1 cellular context compared by ENCODE assay signal in the genomic region with DNA sequence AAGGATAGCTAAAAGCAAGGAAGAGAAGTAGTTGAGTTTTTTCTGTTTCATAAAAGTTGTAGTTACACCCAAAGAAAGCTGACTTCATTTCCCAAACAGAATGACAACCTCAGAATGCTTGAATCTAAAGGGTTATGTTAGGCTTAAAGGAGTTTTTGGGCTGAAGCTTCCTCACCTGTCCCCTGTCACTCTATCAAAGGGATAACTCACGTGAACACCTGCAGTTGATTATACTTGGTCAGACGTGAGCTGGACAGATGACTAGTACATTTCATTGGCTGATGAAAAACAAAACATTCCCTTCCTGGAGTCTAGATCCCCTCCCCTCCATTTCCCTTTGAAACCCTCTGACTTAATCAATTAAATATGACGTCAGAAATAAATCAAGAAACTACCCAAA.
TF ChIP-seq lines count a peak whose summit lies in the region.

No MANE protein-coding gene starts in this region.

TF ChIP-seq in GM23338, 12 proteins besides CTCF, POLR2A, EP300 and RAD21 (continued from another document):
- TF ChIP-seq, protein P1, sequence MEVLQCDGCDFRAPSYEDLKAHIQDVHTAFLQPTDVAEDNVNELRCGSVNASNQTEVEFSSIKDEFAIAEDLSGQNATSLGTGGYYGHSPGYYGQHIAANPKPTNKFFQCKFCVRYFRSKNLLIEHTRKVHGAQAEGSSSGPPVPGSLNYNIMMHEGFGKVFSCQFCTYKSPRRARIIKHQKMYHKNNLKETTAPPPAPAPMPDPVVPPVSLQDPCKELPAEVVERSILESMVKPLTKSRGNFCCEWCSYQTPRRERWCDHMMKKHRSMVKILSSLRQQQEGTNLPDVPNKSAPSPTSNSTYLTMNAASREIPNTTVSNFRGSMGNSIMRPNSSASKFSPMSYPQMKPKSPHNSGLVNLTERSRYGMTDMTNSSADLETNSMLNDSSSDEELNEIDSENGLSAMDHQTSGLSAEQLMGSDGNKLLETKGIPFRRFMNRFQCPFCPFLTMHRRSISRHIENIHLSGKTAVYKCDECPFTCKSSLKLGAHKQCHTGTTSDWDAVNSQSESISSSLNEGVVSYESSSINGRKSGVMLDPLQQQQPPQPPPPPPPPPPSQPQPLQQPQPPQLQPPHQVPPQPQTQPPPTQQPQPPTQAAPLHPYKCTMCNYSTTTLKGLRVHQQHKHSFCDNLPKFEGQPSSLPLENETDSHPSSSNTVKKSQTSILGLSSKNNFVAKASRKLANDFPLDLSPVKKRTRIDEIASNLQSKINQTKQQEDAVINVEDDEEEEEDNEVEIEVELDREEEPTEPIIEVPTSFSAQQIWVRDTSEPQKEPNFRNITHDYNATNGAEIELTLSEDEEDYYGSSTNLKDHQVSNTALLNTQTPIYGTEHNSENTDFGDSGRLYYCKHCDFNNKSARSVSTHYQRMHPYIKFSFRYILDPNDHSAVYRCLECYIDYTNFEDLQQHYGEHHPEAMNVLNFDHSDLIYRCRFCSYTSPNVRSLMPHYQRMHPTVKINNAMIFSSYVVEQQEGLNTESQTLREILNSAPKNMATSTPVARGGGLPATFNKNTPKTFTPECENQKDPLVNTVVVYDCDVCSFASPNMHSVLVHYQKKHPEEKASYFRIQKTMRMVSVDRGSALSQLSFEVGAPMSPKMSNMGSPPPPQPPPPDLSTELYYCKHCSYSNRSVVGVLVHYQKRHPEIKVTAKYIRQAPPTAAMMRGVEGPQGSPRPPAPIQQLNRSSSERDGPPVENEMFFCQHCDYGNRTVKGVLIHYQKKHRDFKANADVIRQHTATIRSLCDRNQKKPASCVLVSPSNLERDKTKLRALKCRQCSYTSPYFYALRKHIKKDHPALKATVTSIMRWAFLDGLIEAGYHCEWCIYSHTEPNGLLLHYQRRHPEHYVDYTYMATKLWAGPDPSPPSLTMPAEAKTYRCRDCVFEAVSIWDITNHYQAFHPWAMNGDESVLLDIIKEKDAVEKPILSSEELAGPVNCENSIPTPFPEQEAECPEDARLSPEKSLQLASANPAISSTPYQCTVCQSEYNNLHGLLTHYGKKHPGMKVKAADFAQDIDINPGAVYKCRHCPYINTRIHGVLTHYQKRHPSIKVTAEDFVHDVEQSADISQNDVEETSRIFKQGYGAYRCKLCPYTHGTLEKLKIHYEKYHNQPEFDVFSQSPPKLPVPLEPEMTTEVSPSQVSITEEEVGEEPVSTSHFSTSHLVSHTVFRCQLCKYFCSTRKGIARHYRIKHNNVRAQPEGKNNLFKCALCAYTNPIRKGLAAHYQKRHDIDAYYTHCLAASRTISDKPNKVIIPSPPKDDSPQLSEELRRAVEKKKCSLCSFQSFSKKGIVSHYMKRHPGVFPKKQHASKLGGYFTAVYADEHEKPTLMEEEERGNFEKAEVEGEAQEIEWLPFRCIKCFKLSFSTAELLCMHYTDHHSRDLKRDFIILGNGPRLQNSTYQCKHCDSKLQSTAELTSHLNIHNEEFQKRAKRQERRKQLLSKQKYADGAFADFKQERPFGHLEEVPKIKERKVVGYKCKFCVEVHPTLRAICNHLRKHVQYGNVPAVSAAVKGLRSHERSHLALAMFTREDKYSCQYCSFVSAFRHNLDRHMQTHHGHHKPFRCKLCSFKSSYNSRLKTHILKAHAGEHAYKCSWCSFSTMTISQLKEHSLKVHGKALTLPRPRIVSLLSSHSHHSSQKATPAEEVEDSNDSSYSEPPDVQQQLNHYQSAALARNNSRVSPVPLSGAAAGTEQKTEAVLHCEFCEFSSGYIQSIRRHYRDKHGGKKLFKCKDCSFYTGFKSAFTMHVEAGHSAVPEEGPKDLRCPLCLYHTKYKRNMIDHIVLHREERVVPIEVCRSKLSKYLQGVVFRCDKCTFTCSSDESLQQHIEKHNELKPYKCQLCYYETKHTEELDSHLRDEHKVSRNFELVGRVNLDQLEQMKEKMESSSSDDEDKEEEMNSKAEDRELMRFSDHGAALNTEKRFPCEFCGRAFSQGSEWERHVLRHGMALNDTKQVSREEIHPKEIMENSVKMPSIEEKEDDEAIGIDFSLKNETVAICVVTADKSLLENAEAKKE (CRISPR knock-in tag; IDR thresholded peaks at IDR 0.05) = no peak
- TF ChIP-seq ZNF114 (CRISPR knock-in tag; IDR thresholded peaks at IDR 0.05) (no peak), NANOG (IDR thresholded peaks at IDR 0.05; ENCODE audit: borderline replicate concordance) (no peak)
